33 cellular contexts compared by ENCODE assay signal in the genomic region with DNA sequence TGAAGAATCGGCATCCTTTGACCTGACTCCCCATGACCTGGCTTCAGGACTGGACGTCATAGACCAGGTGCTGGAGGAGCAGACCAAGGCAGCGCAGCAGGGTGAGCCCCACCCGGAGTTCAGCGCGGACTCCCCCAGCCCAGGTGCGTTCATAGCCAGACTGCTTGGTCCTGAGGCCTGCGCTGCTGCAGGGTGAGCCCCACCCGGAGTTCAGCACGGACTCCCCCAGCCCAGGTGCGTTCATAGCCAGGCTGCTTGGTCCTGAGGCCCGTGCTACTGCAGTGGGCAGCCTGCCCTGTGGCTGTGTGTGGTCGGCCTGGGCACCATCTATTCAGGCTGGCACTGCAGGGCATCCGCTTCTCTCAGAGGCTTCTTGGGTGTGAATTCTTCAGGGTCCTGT. TPM values are rescaled to one million over a fixed set of nuclear protein-coding genes. Genes with fewer than 3 reads are reported as not detected.
"Had no signal": no experiment of that assay in that cellular context is flagged by ENCODE, and none has a peak within 500 bp of the region (broad histone marks: within the 10 kb centered on the region; RNA-seq: fewer than 3 reads in every experiment).

No MANE protein-coding gene starts in this region.

- H3K4me3 ChIP-seq: ascending aorta, cardiac muscle cell, Peyer's patch had no signal

- H3K4me1 Mint-ChIP-seq: activated CD4-positive, alpha-beta T cell treated with anti-CD3 and anti-CD28 coated beads for 36 hours; activated CD4-positive, alpha-beta T cell treated with anti-CD3 and anti-CD28 coated beads, Interleukin-2, amount 10 ng/mL, durations not matched to agents 7 days and 5 days; central memory CD8-positive, alpha-beta T cell had no signal

- DNase-seq: activated CD4-positive, alpha-beta T cell treated with anti-CD3 and anti-CD28 coated beads for 36 hours; activated CD4-positive, alpha-beta T cell treated with anti-CD3 and anti-CD28 coated beads, Interleukin-2, amount 10 ng/mL, durations not matched to agents 7 days and 5 days; activated CD4-positive, alpha-beta T cell treated with anti-CD3 and anti-CD28 coated beads, Interleukin-2, amount 50 U/mL, for 48 hours; activated CD8-positive, alpha-beta T cell treated with anti-CD3 and anti-CD28 coated beads, Interleukin-2, amount 10 ng/mL, durations not matched to agents 7 days and 5 days; activated gamma-delta T cell; activated naive CD4-positive, alpha-beta T cell treated with anti-CD3 and anti-CD28 coated beads for 36 hours; activated T-cell treated with anti-CD3 and anti-CD28 coated beads, Interleukin-2, amount 50 U/mL, for 24 hours; amygdala; NCI-H1092 treated with DMSO at 0.1 percent for 48 hours; NCI-H1417; NCI-H146; NCI-H187; NCI-H2029 treated with DMSO at 0.1 percent for 48 hours; NCI-H2107; NCI-H2171; NCI-H510A; NCI-H526; NCI-H748 treated with DMSO at 0.1 percent for 48 hours; NK-92 treated with Interleukin-12 subunit alpha and Interleukin-12 subunit beta, amount 100 ng/mL, for 24 hours; PC-3; Peyer's patch; Right ventricle myocardium superior; RPMI8226; SW 1271; T-helper 1 cell; T-helper 2 cell; T-helper 9 cell had no signal

- H3K27me3 Mint-ChIP-seq: activated CD4-positive, alpha-beta T cell treated with anti-CD3 and anti-CD28 coated beads for 36 hours; activated CD4-positive, alpha-beta T cell treated with anti-CD3 and anti-CD28 coated beads, Interleukin-2, amount 10 ng/mL, durations not matched to agents 7 days and 5 days; activated T-cell treated with anti-CD3 and anti-CD28 coated beads, Interleukin-2, amount 50 U/mL, for 24 hours; central memory CD8-positive, alpha-beta T cell had no signal

- H3K27me3 ChIP-seq: ascending aorta, cardiac muscle cell, Peyer's patch had no signal

- ATAC-seq: activated CD4-positive, alpha-beta T cell treated with anti-CD3 and anti-CD28 coated beads for 36 hours; activated CD8-positive, alpha-beta T cell treated with anti-CD3 and anti-CD28 coated beads, Interleukin-2, amount 10 ng/mL, durations not matched to agents 7 days and 5 days; activated naive CD4-positive, alpha-beta T cell treated with anti-CD3 and anti-CD28 coated beads, Interleukin-2, amount 50 U/mL, for 72 hours; PC-3 had no signal

- H3K9me3 ChIP-seq: ascending aorta, Peyer's patch had no signal

- H3K27ac ChIP-seq: ascending aorta, cardiac muscle cell, Peyer's patch, VCaP had no signal

- H3K27ac Mint-ChIP-seq: activated CD4-positive, alpha-beta T cell treated with anti-CD3 and anti-CD28 coated beads for 36 hours; activated CD4-positive, alpha-beta T cell treated with anti-CD3 and anti-CD28 coated beads, Interleukin-2, amount 10 ng/mL, durations not matched to agents 7 days and 5 days; activated CD8-positive, alpha-beta T cell treated with anti-CD3 and anti-CD28 coated beads, Interleukin-2, amount 10 ng/mL, durations not matched to agents 7 days and 5 days; activated naive CD4-positive, alpha-beta T cell treated with anti-CD3 and anti-CD28 coated beads for 36 hours; activated T-cell treated with anti-CD3 and anti-CD28 coated beads, Interleukin-2, amount 50 U/mL, for 24 hours; activated T-helper 2 cell treated with anti-CD3 and anti-CD28 coated beads, Interferon-gamma antibody, Interleukin-2, Interleukin-4, amounts not matched to agents 10 μg/mL and 5 μg/mL and 100 μg/mL, durations not matched to agents 14 hours and 24 hours and 36 hours had no signal

- H3K9me3 Mint-ChIP-seq: activated CD4-positive, alpha-beta T cell treated with anti-CD3 and anti-CD28 coated beads, Interleukin-2, amount 10 ng/mL, durations not matched to agents 7 days and 5 days; activated naive CD4-positive, alpha-beta T cell treated with anti-CD3 and anti-CD28 coated beads for 36 hours; activated naive CD4-positive, alpha-beta T cell treated with anti-CD3 and anti-CD28 coated beads, Interleukin-2, amount 50 U/mL, for 72 hours; activated T-cell treated with anti-CD3 and anti-CD28 coated beads, Interleukin-2, amount 50 U/mL, for 24 hours; activated T-helper 2 cell treated with anti-CD3 and anti-CD28 coated beads, Interferon-gamma antibody, Interleukin-2, Interleukin-4, amounts not matched to agents 10 μg/mL and 5 μg/mL and 100 μg/mL, durations not matched to agents 14 hours and 24 hours and 36 hours; central memory CD8-positive, alpha-beta T cell had no signal

- H3K4me3 Mint-ChIP-seq: activated CD4-positive, alpha-beta T cell treated with anti-CD3 and anti-CD28 coated beads for 36 hours; activated CD4-positive, alpha-beta T cell treated with anti-CD3 and anti-CD28 coated beads, Interleukin-2, amount 10 ng/mL, durations not matched to agents 7 days and 5 days; activated CD8-positive, alpha-beta T cell treated with anti-CD3 and anti-CD28 coated beads, Interleukin-2, amount 10 ng/mL, durations not matched to agents 7 days and 5 days; activated naive CD4-positive, alpha-beta T cell treated with anti-CD3 and anti-CD28 coated beads for 36 hours; activated T-cell treated with anti-CD3 and anti-CD28 coated beads, Interleukin-2, amount 50 U/mL, for 24 hours; central memory CD8-positive, alpha-beta T cell had no signal

- H3K4me1 ChIP-seq: ascending aorta, Peyer's patch had no signal

RNA-seq across cellular contexts. Expression of a gene that starts 22.5 kb away (rescaled TPM):
- total RNA-seq: activated CD8-positive, alpha-beta T cell treated with anti-CD3 and anti-CD28 coated beads, Interleukin-2, amount 10 ng/mL, durations not matched to agents 7 days and 5 days; activated naive CD4-positive, alpha-beta T cell treated with anti-CD3 and anti-CD28 coated beads for 36 hours; activated naive CD4-positive, alpha-beta T cell treated with anti-CD3 and anti-CD28 coated beads, Interleukin-2, amount 50 U/mL, for 72 hours; activated T-helper 2 cell treated with anti-CD3 and anti-CD28 coated beads, Interferon-gamma antibody, Interleukin-2, Interleukin-4, amounts not matched to agents 10 μg/mL and 5 μg/mL and 100 μg/mL, durations not matched to agents 14 hours and 24 hours and 36 hours had no signal
